ENCODE assay signal across 8 cellular contexts in genomic region chr7:141012044-141012685, GRCh38. TPM values are rescaled to one million over a fixed set of nuclear protein-coding genes. Genes with fewer than 3 reads are reported as not detected.
DNase-seq lines count a peak whose midpoint lies in the region; ATAC-seq and TF ChIP-seq lines count a peak whose summit lies in the region.

No MANE protein-coding gene starts in this region.

- H3K79me2 ChIP-seq in neural cell (replicated peaks; ENCODE audit: insufficient read depth, low read length): peaks cover 19% of the 10 kb centered on the region

- H3K9me2 ChIP-seq in neural cell (ENCODE audit: insufficient read depth, low read length): no peaks in the 10 kb centered on the region

- H4K20me1 ChIP-seq in neural cell (ENCODE audit: insufficient read depth): no peaks in the 10 kb centered on the region

- H3K36me3 ChIP-seq in neural cell (ENCODE audit: insufficient read depth, low read length): no peaks in the 10 kb centered on the region

- peak overlapping the region; percentile 22 for H3K9ac ChIP-seq in neural cell (ENCODE audit: low read length)

- no peak overlapping the region for H3K4me3 ChIP-seq in epithelial cell of esophagus (ENCODE audit: low read length)
- H3K4me3 ChIP-seq in neural cell (ENCODE audit: low read length): peak overlapping the region; percentile 70

- H3K27me3 ChIP-seq in neural cell (ENCODE audit: insufficient read depth, low read depth, low read length): no peaks in the 10 kb centered on the region

- no peak overlapping the region for H3K4me2 ChIP-seq in neural cell (ENCODE audit: low read length)

- peak; percentile 84 for TF ChIP-seq CTCF in epithelial cell of esophagus (IDR thresholded peaks at IDR 0.05; ENCODE audit: insufficient read depth, low read depth, low read length, missing control alignments)
- peak; percentile 73 for TF ChIP-seq CTCF in neural cell (IDR thresholded peaks at IDR 0.05; ENCODE audit: poor library complexity, severe bottlenecking)

- peak; percentile 89 for DNase-seq in ACHN
- peak; percentile 26 for DNase-seq in NOMO-1 treated with DMSO at 0.1 percent for 48 hours (lab: John Stamatoyannopoulos, UW; ENCODE audit: unreplicated experiment)
- peak; percentile 38 for DNase-seq in activated CD8-positive, alpha-beta memory T cell treated with anti-CD3 and anti-CD28 coated beads, Interleukin-2, amount 50 U/mL, for 24 hours (ENCODE audit: extremely low read depth)
- DNase-seq in epithelial cell of esophagus (ENCODE audit: low read depth): peak; percentile 78
- DNase-seq in substantia nigra (lab: John Stamatoyannopoulos, UW): peak in 38 of 49 donors; percentile 0 to 56 (median 23)

- no peaks in the 10 kb centered on the region for H3F3A ChIP-seq in neural cell (ENCODE audit: insufficient read depth, low read length, poor library complexity, severe bottlenecking)

- H3K27ac ChIP-seq in neural cell (ENCODE audit: low read length) (no peak overlapping the region), substantia nigra (ENCODE audit: low read depth, low read length, poor library complexity, severe bottlenecking) (no peak overlapping the region)

- no peak for TF ChIP-seq EP300 in neural cell (conservative IDR thresholded peaks at IDR 0.05; ENCODE audit: poor library complexity, severe bottlenecking)

- H2AFZ ChIP-seq in neural cell (ENCODE audit: low read depth, low read length): no peak overlapping the region

- ATAC-seq in GM18498 (IDR thresholded peaks at IDR 0.05; ENCODE audit: unreplicated experiment): peak; percentile 37
- peak; percentile 22 for ATAC-seq in HG03565 (IDR thresholded peaks at IDR 0.05; ENCODE audit: unreplicated experiment)

- in situ Hi-C loops in ACHN (cut with HindIII; ENCODE audit: low pct_ligation_motif_present, low pct_unique_long_range_greater_than_20kb, low sequenced_read_pairs): no loop called here

- peak; percentile 78 for TF ChIP-seq RAD21 in neural cell (conservative IDR thresholded peaks at IDR 0.05)

- H3K9me3 ChIP-seq in neural cell (ENCODE audit: low read length): no peaks in the 10 kb centered on the region

TF ChIP-seq in neural cell, 6 proteins besides CTCF, POLR2A, EP300 and RAD21:
- TF ChIP-seq REST (IDR thresholded peaks at IDR 0.05; ENCODE audit: borderline replicate concordance) (no peak), SMC3 (conservative IDR thresholded peaks at IDR 0.05; ENCODE audit: poor library complexity) (peak; percentile 77)

RNA-seq across cellular contexts. Expression of gene MRPS33, which starts 2.6 kb away (rescaled TPM):
- 68.4 and 68.5 TPM in 2 replicates for polyA plus RNA-seq in neural cell
- 20.9 and 27.4 TPM in 2 replicates for polyA minus RNA-seq in neural cell

Comparison
In these comparisons a context has a peak if more than half of its experiments do, and no peak if none do; other contexts are left out.
1. DNase-seq: peak in every context shown above with its lines; median percentile 89 in ACHN; 78 in epithelial cell of esophagus; 38 in activated CD8-positive, alpha-beta memory T cell treated with anti-CD3 and anti-CD28 coated beads, Interleukin-2, amount 50 U/mL, for 24 hours; 26 in NOMO-1 treated with DMSO at 0.1 percent for 48 hours; 23 in substantia nigra.